Comparison of ENCODE assay signal across 2 cellular contexts in genomic region chr11:66251811-66252210, GRCh38.
TF ChIP-seq lines count a peak whose summit lies in the region.

No MANE protein-coding gene starts in this region.

TF ChIP-seq in GM12891, 5 proteins besides CTCF, POLR2A, EP300 and RAD21:
- TF ChIP-seq TAF1 (IDR thresholded peaks at IDR 0.05; ENCODE audit: low read depth, low read length) (no peak), SPI1 (IDR thresholded peaks at IDR 0.05; ENCODE audit: low read depth, low read length) (no peak), POU2F2 (IDR thresholded peaks at IDR 0.05; ENCODE audit: low read depth, low read length) (no peak), PAX5 (IDR thresholded peaks at IDR 0.05; ENCODE audit: insufficient read depth, low read length, severe bottlenecking) (no peak)

TF ChIP-seq in GM12878, 131 proteins besides CTCF, POLR2A, EP300 and RAD21:
- TF ChIP-seq EED (IDR thresholded peaks at IDR 0.05; ENCODE audit: low read depth) (no peak), SMARCA5 (IDR thresholded peaks at IDR 0.05) (no peak), FOXK2 (IDR thresholded peaks at IDR 0.05) (no peak), SRF (IDR thresholded peaks at IDR 0.05; ENCODE audit: low read depth in 2 of 2, low read length in 2 of 2) (no peak), JUND (IDR thresholded peaks at IDR 0.05; ENCODE audit: low read depth, low read length) (no peak), NFXL1 (IDR thresholded peaks at IDR 0.05; ENCODE audit: borderline replicate concordance) (no peak)
